10 cellular contexts compared by ENCODE assay signal in genomic region chr3:192408721-192409151, GRCh38.
DNase-seq lines count a peak whose midpoint lies in the region; ATAC-seq and TF ChIP-seq lines count a peak whose summit lies in the region.
"Had no signal": no experiment of that assay in that cellular context is flagged by ENCODE, and none has a peak within 500 bp of the region (broad histone marks: within the 10 kb centered on the region; RNA-seq: fewer than 3 reads in every experiment).

No MANE protein-coding gene starts in this region.

- DNase-seq in DMS 273 (lab: John Stamatoyannopoulos, UW; ENCODE audit: unreplicated experiment) (peak; percentile 82), DMS 273 treated with DMSO at 0.1 percent for 48 hours (lab: John Stamatoyannopoulos, UW) (no peak), breast epithelium (ENCODE audit: low spot score in 2 of 2) (no peak), islet precursor cell (peak; percentile 74), T-helper 17 cell (no peak), mucosa of descending colon (no peak), cerebellar cortex (ENCODE audit: low spot score) (no peak)
- DNase-seq in stimulated activated naive B cell treated with anti-CD40 and anti-IgM and Interleukin-4, amounts not matched to agents 10 μg/mL and 1 μg/mL and 100 μg/mL, for 72 hours = no peak
- DNase-seq: SIG-M5 had no signal

- H3K36me3 ChIP-seq in breast epithelium (no peaks in the 10 kb centered on the region), mucosa of descending colon (ENCODE audit: low read depth) (no peaks in the 10 kb centered on the region)

- no peak overlapping the region for H3K27ac Mint-ChIP-seq in stimulated activated naive B cell treated with anti-CD40 and anti-IgM and Interleukin-4, amounts not matched to agents 10 μg/mL and 1 μg/mL and 100 μg/mL, for 72 hours
- no peak overlapping the region for H3K27ac Mint-ChIP-seq in T-helper 17 cell

- no peak for TF ChIP-seq POLR2A in breast epithelium (IDR thresholded peaks at IDR 0.05)

- no peaks in the 10 kb centered on the region for H3K36me3 Mint-ChIP-seq in stimulated activated naive B cell treated with anti-CD40 and anti-IgM and Interleukin-4, amounts not matched to agents 10 μg/mL and 1 μg/mL and 100 μg/mL, for 72 hours
- peaks cover 6% of the 10 kb centered on the region for H3K36me3 Mint-ChIP-seq in T-helper 17 cell (ENCODE audit: low read depth)

- H3K4me3 ChIP-seq in breast epithelium = peak overlapping the region; percentile 47 to 71 (median 57)
- H3K4me3 ChIP-seq in mucosa of descending colon = no peak overlapping the region

- no peak for ATAC-seq in stimulated activated naive B cell treated with anti-CD40 and anti-IgM and Interleukin-4, amounts not matched to agents 10 μg/mL and 1 μg/mL and 100 μg/mL, for 72 hours (replicated peaks)
- ATAC-seq in T-helper 17 cell (no peak), mucosa of descending colon (no peak)

- peaks cover 39 to 65% of the 10 kb centered on the region in 2 donors for H3K27me3 Mint-ChIP-seq in stimulated activated naive B cell treated with anti-CD40 and anti-IgM and Interleukin-4, amounts not matched to agents 10 μg/mL and 1 μg/mL and 100 μg/mL, for 72 hours
- peaks cover 62% of the 10 kb centered on the region for H3K27me3 Mint-ChIP-seq in T-helper 17 cell

- TF ChIP-seq CTCF in breast epithelium (IDR thresholded peaks at IDR 0.05) = no peak
- no peak for TF ChIP-seq CTCF in mucosa of descending colon (IDR thresholded peaks at IDR 0.05)

- peaks cover 0 to 3% of the 10 kb centered on the region in 2 donors for H3K4me1 ChIP-seq in breast epithelium
- peaks cover 2% of the 10 kb centered on the region for H3K4me1 ChIP-seq in mucosa of descending colon (ENCODE audit: low read depth)

- H3K4me3 Mint-ChIP-seq in stimulated activated naive B cell treated with anti-CD40 and anti-IgM and Interleukin-4, amounts not matched to agents 10 μg/mL and 1 μg/mL and 100 μg/mL, for 72 hours = peak overlapping the region; percentile 58 to 62
- no peak overlapping the region for H3K4me3 Mint-ChIP-seq in T-helper 17 cell

- H3K4me1 Mint-ChIP-seq in stimulated activated naive B cell treated with anti-CD40 and anti-IgM and Interleukin-4, amounts not matched to agents 10 μg/mL and 1 μg/mL and 100 μg/mL, for 72 hours = peaks cover 4 to 6% of the 10 kb centered on the region in 2 donors
- peaks cover 3% of the 10 kb centered on the region for H3K4me1 Mint-ChIP-seq in T-helper 17 cell

- no peak overlapping the region for H3K27ac ChIP-seq in breast epithelium
- H3K27ac ChIP-seq: 22Rv1 had no signal

- peaks cover 0 to 35% of the 10 kb centered on the region in 2 donors for H3K27me3 ChIP-seq in breast epithelium

- H3K9me3 ChIP-seq in breast epithelium = no peaks in the 10 kb centered on the region
- no peaks in the 10 kb centered on the region for H3K9me3 ChIP-seq in T-helper 17 cell (ENCODE audit: control insufficient read depth, low read length, poor library complexity, severe bottlenecking)
- no peaks in the 10 kb centered on the region for H3K9me3 ChIP-seq in mucosa of descending colon

- intact Hi-C loops in breast epithelium (cut with DNase I; ENCODE audit: low total_unique reads) (no loop called here), mucosa of descending colon (cut with DNase I, micrococcal nuclease) (no loop called here)

- H3K9me3 Mint-ChIP-seq in stimulated activated naive B cell treated with anti-CD40 and anti-IgM and Interleukin-4, amounts not matched to agents 10 μg/mL and 1 μg/mL and 100 μg/mL, for 72 hours = no peaks in the 10 kb centered on the region

Comparison
In these comparisons a context has a peak if more than half of its experiments do, and no peak if none do; other contexts are left out.
1. DNase-seq: peak in DMS 273 (single experiment) and islet precursor cell (single experiment); none in DMS 273 treated with DMSO at 0.1 percent for 48 hours (single experiment), breast epithelium (0 of 2), stimulated activated naive B cell treated with anti-CD40 and anti-IgM and Interleukin-4, amounts not matched to agents 10 μg/mL and 1 μg/mL and 100 μg/mL, for 72 hours (single experiment), T-helper 17 cell (0 of 3), mucosa of descending colon (0 of 3) and cerebellar cortex (single experiment).